Comparison of ENCODE assay signal across 1 cellular context in the genomic region with DNA sequence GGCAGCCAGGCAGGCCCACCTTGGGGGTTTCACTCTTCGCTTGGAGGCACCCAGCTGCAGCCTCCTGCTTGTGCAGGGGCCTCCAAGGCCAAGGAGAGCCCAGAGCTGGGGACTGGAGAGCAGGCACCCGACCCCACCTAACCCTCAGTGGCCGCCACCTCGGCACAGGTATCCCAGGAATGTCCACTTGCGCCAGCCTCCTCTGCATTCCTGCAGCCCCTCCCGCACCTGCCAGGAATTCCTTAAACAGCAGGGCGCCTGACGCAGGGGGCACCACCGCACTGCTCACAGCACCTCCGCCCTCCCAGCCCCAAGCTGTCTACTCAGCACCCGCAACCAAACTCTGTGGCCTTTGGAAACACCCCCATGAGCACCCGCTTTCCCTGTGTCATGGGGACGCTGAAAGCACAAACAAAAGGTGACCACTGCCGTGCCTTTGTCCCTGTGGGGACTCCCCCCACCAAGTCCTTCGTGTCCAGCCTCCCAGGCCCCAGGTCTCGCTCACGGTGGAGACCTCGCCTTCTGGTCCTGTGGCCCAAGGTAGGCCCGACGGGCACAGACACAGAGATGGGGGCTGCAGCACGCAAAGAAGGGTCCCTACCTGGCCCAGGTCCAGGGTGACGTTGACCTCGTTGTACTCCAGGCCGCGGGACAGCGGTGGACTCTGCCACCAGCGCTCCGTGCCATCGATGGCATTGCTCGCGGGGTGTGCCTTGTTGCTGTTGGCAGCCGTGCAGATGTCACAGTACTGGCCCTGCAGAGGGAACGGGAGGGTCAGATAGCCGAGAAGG.
TF ChIP-seq lines count a peak whose summit lies in the region.

No MANE protein-coding gene starts in this region.

TF ChIP-seq in H1, 55 proteins besides CTCF, POLR2A, EP300 and RAD21:
- TF ChIP-seq CREB1 (IDR thresholded peaks at IDR 0.05) (peak; percentile 65; the same call in 1 of the 2 replicates), YY1 (IDR thresholded peaks at IDR 0.05; ENCODE audit: low read depth, low read length) (peak; percentile 77; the same call in 1 of the 2 replicates), GABPA (IDR thresholded peaks at IDR 0.05; ENCODE audit: borderline replicate concordance, insufficient read depth, low read length) (no peak), CHD2 (IDR thresholded peaks at IDR 0.05; ENCODE audit: low read length) (peak; percentile 68), NANOG (IDR thresholded peaks at IDR 0.05; ENCODE audit: insufficient read depth, low read depth, low read length, poor library complexity, severe bottlenecking) (no peak), PHF8 (conservative IDR thresholded peaks at IDR 0.05; ENCODE audit: low read depth, low read length) (no peak), SIRT6 (IDR thresholded peaks at IDR 0.05; ENCODE audit: low read length) (no peak), BCL11A (IDR thresholded peaks at IDR 0.05; ENCODE audit: low read depth in 2 of 2, low read length in 2 of 2) (no peak), RXRA (IDR thresholded peaks at IDR 0.05; ENCODE audit: insufficient read depth, low read depth, low read length) (peak; percentile 61; the same call in 1 of the 2 replicates), JUND (IDR thresholded peaks at IDR 0.05; ENCODE audit: low read length) (peak; percentile 53; the same call in 1 of the 2 replicates), ASH2L (IDR thresholded peaks at IDR 0.05; ENCODE audit: low read length) (no peak), POU5F1 (IDR thresholded peaks at IDR 0.05; ENCODE audit: low read depth, low read length) (no peak), CTBP2 (IDR thresholded peaks at IDR 0.05; ENCODE audit: borderline replicate concordance, insufficient read depth, insufficient read length, low read length) (peak; percentile 91), TEAD4 (IDR thresholded peaks at IDR 0.05; ENCODE audit: low read depth, low read length) (peak; percentile 100), TBP (IDR thresholded peaks at IDR 0.05; ENCODE audit: low read depth, low read length) (0 out of 2 replicates have a peak, but pooled peaks have one; percentile 47), TCF12 (IDR thresholded peaks at IDR 0.05; ENCODE audit: low read depth, low read length) (peak; percentile 91), SUZ12 (IDR thresholded peaks at IDR 0.05; ENCODE audit: low read length) (no peak), TAF1 (IDR thresholded peaks at IDR 0.05; ENCODE audit: low read depth, low read length) (peak; percentile 62), SIN3A (conservative IDR thresholded peaks at IDR 0.05 in 1 of 2, IDR thresholded peaks at IDR 0.05 in 1 of 2; ENCODE audit: low read depth in 1 of 2, low read length in 2 of 2) (peak in 1 of 2 experiments; percentile 64; a peak in 1 of 4 replicates), FOSL1 (IDR thresholded peaks at IDR 0.05; ENCODE audit: insufficient read depth, low read depth, low read length) (no peak), HDAC2 (IDR thresholded peaks at IDR 0.05; ENCODE audit: borderline replicate concordance in 1 of 2, low read depth in 2 of 2, low read length in 2 of 2) (0 out of 4 replicates have a peak, but pooled peaks of 1 of the 2 experiments have one; percentile 49), KDM5A (IDR thresholded peaks at IDR 0.05; ENCODE audit: low read length) (no peak), RBBP5 (IDR thresholded peaks at IDR 0.05; ENCODE audit: borderline replicate concordance, low read depth, low read length) (peak; percentile 31; the same call in 1 of the 2 replicates), POLR2AphosphoS5 (IDR thresholded peaks at IDR 0.05; ENCODE audit: low read depth, low read length) (peak; percentile 83; the same call in 1 of the 2 replicates), KDM4A (IDR thresholded peaks at IDR 0.05; ENCODE audit: low read depth, low read length, severe bottlenecking) (peak; percentile 44), SP1 (IDR thresholded peaks at IDR 0.05; ENCODE audit: low read depth, low read length) (peak; percentile 88), RFX5 (IDR thresholded peaks at IDR 0.05; ENCODE audit: borderline replicate concordance, low read depth, low read length) (no peak), CEBPB (IDR thresholded peaks at IDR 0.05; ENCODE audit: low read depth, low read length) (peak; percentile 85)
- TF ChIP-seq, protein P1, sequence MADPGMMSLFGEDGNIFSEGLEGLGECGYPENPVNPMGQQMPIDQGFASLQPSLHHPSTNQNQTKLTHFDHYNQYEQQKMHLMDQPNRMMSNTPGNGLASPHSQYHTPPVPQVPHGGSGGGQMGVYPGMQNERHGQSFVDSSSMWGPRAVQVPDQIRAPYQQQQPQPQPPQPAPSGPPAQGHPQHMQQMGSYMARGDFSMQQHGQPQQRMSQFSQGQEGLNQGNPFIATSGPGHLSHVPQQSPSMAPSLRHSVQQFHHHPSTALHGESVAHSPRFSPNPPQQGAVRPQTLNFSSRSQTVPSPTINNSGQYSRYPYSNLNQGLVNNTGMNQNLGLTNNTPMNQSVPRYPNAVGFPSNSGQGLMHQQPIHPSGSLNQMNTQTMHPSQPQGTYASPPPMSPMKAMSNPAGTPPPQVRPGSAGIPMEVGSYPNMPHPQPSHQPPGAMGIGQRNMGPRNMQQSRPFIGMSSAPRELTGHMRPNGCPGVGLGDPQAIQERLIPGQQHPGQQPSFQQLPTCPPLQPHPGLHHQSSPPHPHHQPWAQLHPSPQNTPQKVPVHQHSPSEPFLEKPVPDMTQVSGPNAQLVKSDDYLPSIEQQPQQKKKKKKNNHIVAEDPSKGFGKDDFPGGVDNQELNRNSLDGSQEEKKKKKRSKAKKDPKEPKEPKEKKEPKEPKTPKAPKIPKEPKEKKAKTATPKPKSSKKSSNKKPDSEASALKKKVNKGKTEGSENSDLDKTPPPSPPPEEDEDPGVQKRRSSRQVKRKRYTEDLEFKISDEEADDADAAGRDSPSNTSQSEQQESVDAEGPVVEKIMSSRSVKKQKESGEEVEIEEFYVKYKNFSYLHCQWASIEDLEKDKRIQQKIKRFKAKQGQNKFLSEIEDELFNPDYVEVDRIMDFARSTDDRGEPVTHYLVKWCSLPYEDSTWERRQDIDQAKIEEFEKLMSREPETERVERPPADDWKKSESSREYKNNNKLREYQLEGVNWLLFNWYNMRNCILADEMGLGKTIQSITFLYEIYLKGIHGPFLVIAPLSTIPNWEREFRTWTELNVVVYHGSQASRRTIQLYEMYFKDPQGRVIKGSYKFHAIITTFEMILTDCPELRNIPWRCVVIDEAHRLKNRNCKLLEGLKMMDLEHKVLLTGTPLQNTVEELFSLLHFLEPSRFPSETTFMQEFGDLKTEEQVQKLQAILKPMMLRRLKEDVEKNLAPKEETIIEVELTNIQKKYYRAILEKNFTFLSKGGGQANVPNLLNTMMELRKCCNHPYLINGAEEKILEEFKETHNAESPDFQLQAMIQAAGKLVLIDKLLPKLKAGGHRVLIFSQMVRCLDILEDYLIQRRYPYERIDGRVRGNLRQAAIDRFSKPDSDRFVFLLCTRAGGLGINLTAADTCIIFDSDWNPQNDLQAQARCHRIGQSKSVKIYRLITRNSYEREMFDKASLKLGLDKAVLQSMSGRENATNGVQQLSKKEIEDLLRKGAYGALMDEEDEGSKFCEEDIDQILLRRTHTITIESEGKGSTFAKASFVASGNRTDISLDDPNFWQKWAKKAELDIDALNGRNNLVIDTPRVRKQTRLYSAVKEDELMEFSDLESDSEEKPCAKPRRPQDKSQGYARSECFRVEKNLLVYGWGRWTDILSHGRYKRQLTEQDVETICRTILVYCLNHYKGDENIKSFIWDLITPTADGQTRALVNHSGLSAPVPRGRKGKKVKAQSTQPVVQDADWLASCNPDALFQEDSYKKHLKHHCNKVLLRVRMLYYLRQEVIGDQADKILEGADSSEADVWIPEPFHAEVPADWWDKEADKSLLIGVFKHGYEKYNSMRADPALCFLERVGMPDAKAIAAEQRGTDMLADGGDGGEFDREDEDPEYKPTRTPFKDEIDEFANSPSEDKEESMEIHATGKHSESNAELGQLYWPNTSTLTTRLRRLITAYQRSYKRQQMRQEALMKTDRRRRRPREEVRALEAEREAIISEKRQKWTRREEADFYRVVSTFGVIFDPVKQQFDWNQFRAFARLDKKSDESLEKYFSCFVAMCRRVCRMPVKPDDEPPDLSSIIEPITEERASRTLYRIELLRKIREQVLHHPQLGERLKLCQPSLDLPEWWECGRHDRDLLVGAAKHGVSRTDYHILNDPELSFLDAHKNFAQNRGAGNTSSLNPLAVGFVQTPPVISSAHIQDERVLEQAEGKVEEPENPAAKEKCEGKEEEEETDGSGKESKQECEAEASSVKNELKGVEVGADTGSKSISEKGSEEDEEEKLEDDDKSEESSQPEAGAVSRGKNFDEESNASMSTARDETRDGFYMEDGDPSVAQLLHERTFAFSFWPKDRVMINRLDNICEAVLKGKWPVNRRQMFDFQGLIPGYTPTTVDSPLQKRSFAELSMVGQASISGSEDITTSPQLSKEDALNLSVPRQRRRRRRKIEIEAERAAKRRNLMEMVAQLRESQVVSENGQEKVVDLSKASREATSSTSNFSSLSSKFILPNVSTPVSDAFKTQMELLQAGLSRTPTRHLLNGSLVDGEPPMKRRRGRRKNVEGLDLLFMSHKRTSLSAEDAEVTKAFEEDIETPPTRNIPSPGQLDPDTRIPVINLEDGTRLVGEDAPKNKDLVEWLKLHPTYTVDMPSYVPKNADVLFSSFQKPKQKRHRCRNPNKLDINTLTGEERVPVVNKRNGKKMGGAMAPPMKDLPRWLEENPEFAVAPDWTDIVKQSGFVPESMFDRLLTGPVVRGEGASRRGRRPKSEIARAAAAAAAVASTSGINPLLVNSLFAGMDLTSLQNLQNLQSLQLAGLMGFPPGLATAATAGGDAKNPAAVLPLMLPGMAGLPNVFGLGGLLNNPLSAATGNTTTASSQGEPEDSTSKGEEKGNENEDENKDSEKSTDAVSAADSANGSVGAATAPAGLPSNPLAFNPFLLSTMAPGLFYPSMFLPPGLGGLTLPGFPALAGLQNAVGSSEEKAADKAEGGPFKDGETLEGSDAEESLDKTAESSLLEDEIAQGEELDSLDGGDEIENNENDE (IDR thresholded peaks at IDR 0.05; ENCODE audit: insufficient replicate concordance, low read length): no peak
- TF ChIP-seq, protein P2, sequence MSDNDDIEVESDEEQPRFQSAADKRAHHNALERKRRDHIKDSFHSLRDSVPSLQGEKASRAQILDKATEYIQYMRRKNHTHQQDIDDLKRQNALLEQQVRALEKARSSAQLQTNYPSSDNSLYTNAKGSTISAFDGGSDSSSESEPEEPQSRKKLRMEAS (IDR thresholded peaks at IDR 0.05): peak; percentile 61
- TF ChIP-seq, protein P3, sequence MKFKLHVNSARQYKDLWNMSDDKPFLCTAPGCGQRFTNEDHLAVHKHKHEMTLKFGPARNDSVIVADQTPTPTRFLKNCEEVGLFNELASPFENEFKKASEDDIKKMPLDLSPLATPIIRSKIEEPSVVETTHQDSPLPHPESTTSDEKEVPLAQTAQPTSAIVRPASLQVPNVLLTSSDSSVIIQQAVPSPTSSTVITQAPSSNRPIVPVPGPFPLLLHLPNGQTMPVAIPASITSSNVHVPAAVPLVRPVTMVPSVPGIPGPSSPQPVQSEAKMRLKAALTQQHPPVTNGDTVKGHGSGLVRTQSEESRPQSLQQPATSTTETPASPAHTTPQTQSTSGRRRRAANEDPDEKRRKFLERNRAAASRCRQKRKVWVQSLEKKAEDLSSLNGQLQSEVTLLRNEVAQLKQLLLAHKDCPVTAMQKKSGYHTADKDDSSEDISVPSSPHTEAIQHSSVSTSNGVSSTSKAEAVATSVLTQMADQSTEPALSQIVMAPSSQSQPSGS (IDR thresholded peaks at IDR 0.05; ENCODE audit: low read length): no peak
